15 cellular contexts compared by ENCODE assay signal in the genomic region with DNA sequence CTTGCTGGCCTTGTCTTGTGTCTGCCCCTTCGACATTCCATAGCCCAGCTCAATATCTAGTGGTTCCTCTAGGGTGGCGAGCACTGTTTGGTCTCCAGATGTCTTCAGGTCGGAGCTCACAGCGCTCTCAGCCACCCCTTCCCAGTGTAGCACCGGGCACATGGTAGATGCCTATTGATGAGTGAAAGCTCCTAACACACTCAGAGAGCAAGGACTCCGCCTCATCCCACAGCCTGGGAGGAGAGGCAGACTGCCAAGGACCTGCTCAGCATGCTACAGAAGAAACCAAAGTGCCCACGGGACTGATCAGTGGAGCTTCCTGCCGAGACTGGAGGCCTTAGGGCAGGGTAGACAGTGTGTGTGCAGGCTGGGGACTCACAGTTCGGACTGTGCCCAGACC. TPM values are rescaled to one million over a fixed set of nuclear protein-coding genes. Genes with fewer than 3 reads are reported as not detected.
DNase-seq lines count a peak whose midpoint lies in the region; ATAC-seq and TF ChIP-seq lines count a peak whose summit lies in the region.
"Had no signal": no experiment of that assay in that cellular context is flagged by ENCODE, and none has a peak within 500 bp of the region (broad histone marks: within the 10 kb centered on the region; RNA-seq: fewer than 3 reads in every experiment).

No MANE protein-coding gene starts in this region.

- in situ Hi-C loops in SK-MEL-5 (cut with HindIII; ENCODE audit: low pct_unique_long_range_greater_than_20kb, low sequenced_read_pairs) = no loop called here

- H3K4me1 Mint-ChIP-seq in activated CD8-positive, alpha-beta T cell treated with anti-CD3 and anti-CD28 coated beads for 36 hours (ENCODE audit: low read depth) = no peaks in the 10 kb centered on the region
- H3K4me1 Mint-ChIP-seq: stimulated activated effector memory CD8-positive, alpha-beta T cell treated with anti-CD3 and anti-CD28 coated beads, Interleukin-12 subunit alpha, Interleukin-12 subunit beta, amount 100 ng/mL, for 72 hours had no signal

- H3K27me3 Mint-ChIP-seq in activated CD8-positive, alpha-beta T cell treated with anti-CD3 and anti-CD28 coated beads for 36 hours = no peaks in the 10 kb centered on the region

- CTCF ChIA-PET in activated CD8-positive, alpha-beta T cell treated with anti-CD3 and anti-CD28 coated beads for 36 hours (lab: Charles Lee) = no interaction called here

- H3K4me1 ChIP-seq in heart left ventricle = peaks cover 0 to 27% (median 5%) of the 10 kb centered on the region in 12 donors
- H3K4me1 ChIP-seq: parathyroid adenoma had no signal

- POLR2A ChIA-PET in activated CD8-positive, alpha-beta T cell treated with anti-CD3 and anti-CD28 coated beads for 36 hours (lab: Charles Lee) = no interaction called here

- intact Hi-C loops in heart left ventricle (cut with DNase I) (no loop called here), cardiac septum (cut with DNase I) (no loop called here)
- intact Hi-C loops in activated CD8-positive, alpha-beta T cell treated with anti-CD3 and anti-CD28 coated beads for 36 hours (cut with micrococcal nuclease) = no loop called here

- no peaks in the 10 kb centered on the region for H3K27me3 ChIP-seq in heart left ventricle

- no peaks in the 10 kb centered on the region for H3K9me3 Mint-ChIP-seq in activated CD8-positive, alpha-beta T cell treated with anti-CD3 and anti-CD28 coated beads for 36 hours
- H3K9me3 Mint-ChIP-seq: effector memory CD8-positive, alpha-beta T cell; stimulated activated effector memory CD8-positive, alpha-beta T cell treated with anti-CD3 and anti-CD28 coated beads, Interleukin-12 subunit alpha, Interleukin-12 subunit beta, amount 100 ng/mL, for 72 hours had no signal

- TF ChIP-seq POLR2A in heart left ventricle (IDR thresholded peaks at IDR 0.05) = no peak

- no peak overlapping the region for H3K27ac ChIP-seq in heart left ventricle
- H3K27ac ChIP-seq: parathyroid adenoma had no signal

- no peaks in the 10 kb centered on the region for H3K36me3 ChIP-seq in heart left ventricle

- 51 to 60% (median 58%) methylated on average over 9 of the region's 9 CpGs for WGBS in heart left ventricle, 4 donors

- no peak overlapping the region for H3K27ac Mint-ChIP-seq in activated CD8-positive, alpha-beta T cell treated with anti-CD3 and anti-CD28 coated beads for 36 hours
- H3K27ac Mint-ChIP-seq: effector memory CD8-positive, alpha-beta T cell; stimulated activated effector memory CD8-positive, alpha-beta T cell treated with anti-CD3 and anti-CD28 coated beads, Interleukin-12 subunit alpha, Interleukin-12 subunit beta, amount 100 ng/mL, for 72 hours had no signal

- no peak overlapping the region for H3K4me3 Mint-ChIP-seq in activated CD8-positive, alpha-beta T cell treated with anti-CD3 and anti-CD28 coated beads for 36 hours
- H3K4me3 Mint-ChIP-seq: effector memory CD8-positive, alpha-beta T cell; stimulated activated effector memory CD8-positive, alpha-beta T cell treated with anti-CD3 and anti-CD28 coated beads, Interleukin-12 subunit alpha, Interleukin-12 subunit beta, amount 100 ng/mL, for 72 hours had no signal

- no peaks in the 10 kb centered on the region for H3K9me3 ChIP-seq in heart left ventricle

- ATAC-seq in heart left ventricle (peak in 3 of 4 donors; percentile 2 to 24 (median 7)), HG03025 (IDR thresholded peaks at IDR 0.05; ENCODE audit: low FRiP score, unreplicated experiment) (no peak)
- ATAC-seq in activated CD8-positive, alpha-beta T cell treated with anti-CD3 and anti-CD28 coated beads for 36 hours = no peak
- ATAC-seq: effector memory CD8-positive, alpha-beta T cell; stimulated activated effector memory CD8-positive, alpha-beta T cell treated with anti-CD3 and anti-CD28 coated beads, Interleukin-12 subunit alpha, Interleukin-12 subunit beta, amount 100 ng/mL, for 72 hours had no signal

- no peak for DNase-seq in heart left ventricle
- DNase-seq in cardiac septum (ENCODE audit: low spot score) = no peak
- peak; percentile 23 for DNase-seq in SK-MEL-5 (ENCODE audit: low read depth, low spot score)
- DNase-seq in fibroblast of the aortic adventitia (ENCODE audit: low read depth) = peak; percentile 57
- no peak for DNase-seq in activated CD8-positive, alpha-beta T cell treated with anti-CD3 and anti-CD28 coated beads for 36 hours
- DNase-seq in effector CD4-positive, alpha-beta T cell = no peak
- no peak for DNase-seq in activated naive CD4-positive, alpha-beta T cell (lab: John Stamatoyannopoulos, UW)
- DNase-seq: effector memory CD8-positive, alpha-beta T cell; mesendoderm; NCI-H1930; stimulated activated CD4-positive, alpha-beta T cell treated with anti-CD3 and anti-CD28 coated beads, Interleukin-2, amount 100 ng/mL, for 24 hours had no signal

- no peaks in the 10 kb centered on the region for H3K36me3 Mint-ChIP-seq in activated CD8-positive, alpha-beta T cell treated with anti-CD3 and anti-CD28 coated beads for 36 hours (ENCODE audit: low read depth)
- H3K36me3 Mint-ChIP-seq: stimulated activated effector memory CD8-positive, alpha-beta T cell treated with anti-CD3 and anti-CD28 coated beads, Interleukin-12 subunit alpha, Interleukin-12 subunit beta, amount 100 ng/mL, for 72 hours had no signal

- no peak for TF ChIP-seq CTCF in heart left ventricle (IDR thresholded peaks at IDR 0.05)
- no peak for TF ChIP-seq CTCF in fibroblast of the aortic adventitia (IDR thresholded peaks at IDR 0.05; ENCODE audit: insufficient read depth, low read length)
- TF ChIP-seq CTCF in activated CD8-positive, alpha-beta T cell treated with anti-CD3 and anti-CD28 coated beads for 36 hours (IDR thresholded peaks at IDR 0.05) = no peak

- no peak overlapping the region for H3K4me3 ChIP-seq in heart left ventricle
- H3K4me3 ChIP-seq in fibroblast of the aortic adventitia (ENCODE audit: low read depth, low read length) = no peak overlapping the region

RNA-seq across cellular contexts. Expression of gene PCSK9, which starts 10.9 kb away (rescaled TPM):
- total RNA-seq in heart left ventricle (under 1 TPM in 1 of 9 donors, not detected in 8; 0.45 TPM), cardiac septum (not detected), fibroblast of the aortic adventitia (ENCODE audit: low replicate concordance) (1.1 and 2.5 TPM in 2 replicates)
- polyA plus RNA-seq in heart left ventricle = under 1 TPM in 1 of 2 donors, not detected in 1; 0.04 TPM
- total RNA-seq in SK-MEL-5 (2014; rRNA removed; shearing (Covaris generic)) = 0.11 and 0.26 TPM in 2 replicates
- polyA plus RNA-seq in SK-MEL-5 (2015; cell fraction: cytosol; rRNA removed) = 0.18 and 0.36 TPM in 2 replicates
- polyA plus RNA-seq in SK-MEL-5 (2015; cell fraction: nucleus; rRNA removed) = 0.11 and 0.49 TPM in 2 replicates
- not detected for total RNA-seq in activated CD8-positive, alpha-beta T cell treated with anti-CD3 and anti-CD28 coated beads for 36 hours

RNA-seq across cellular contexts. Expression of gene BSND, which starts 51.5 kb away (rescaled TPM):
- total RNA-seq in heart left ventricle = not detected
- polyA plus RNA-seq in heart left ventricle = not detected
- not detected for total RNA-seq in cardiac septum
- not detected in 2 replicates for total RNA-seq in SK-MEL-5 (2014; rRNA removed; shearing (Covaris generic))
- polyA plus RNA-seq in SK-MEL-5 (2015; cell fraction: cytosol; rRNA removed) = not detected in 2 replicates
- not detected in 2 replicates for polyA plus RNA-seq in SK-MEL-5 (2015; cell fraction: nucleus; rRNA removed)
- not detected in 2 replicates for total RNA-seq in fibroblast of the aortic adventitia (ENCODE audit: low replicate concordance)
- total RNA-seq in activated CD8-positive, alpha-beta T cell treated with anti-CD3 and anti-CD28 coated beads for 36 hours = not detected
- polyA plus RNA-seq: AG04450 had no signal

Comparison
In these comparisons a context has a peak if more than half of its experiments do, and no peak if none do; other contexts are left out.
1. ATAC-seq: peak in heart left ventricle (3 of 4); none in HG03025 (single experiment) and activated CD8-positive, alpha-beta T cell treated with anti-CD3 and anti-CD28 coated beads for 36 hours (single experiment).
2. DNase-seq: peak in SK-MEL-5 (single experiment) and fibroblast of the aortic adventitia (single experiment); none in heart left ventricle (0 of 5), cardiac septum (single experiment), activated CD8-positive, alpha-beta T cell treated with anti-CD3 and anti-CD28 coated beads for 36 hours (single experiment), effector CD4-positive, alpha-beta T cell (single experiment) and activated naive CD4-positive, alpha-beta T cell (0 of 4).